In the genomic region with DNA sequence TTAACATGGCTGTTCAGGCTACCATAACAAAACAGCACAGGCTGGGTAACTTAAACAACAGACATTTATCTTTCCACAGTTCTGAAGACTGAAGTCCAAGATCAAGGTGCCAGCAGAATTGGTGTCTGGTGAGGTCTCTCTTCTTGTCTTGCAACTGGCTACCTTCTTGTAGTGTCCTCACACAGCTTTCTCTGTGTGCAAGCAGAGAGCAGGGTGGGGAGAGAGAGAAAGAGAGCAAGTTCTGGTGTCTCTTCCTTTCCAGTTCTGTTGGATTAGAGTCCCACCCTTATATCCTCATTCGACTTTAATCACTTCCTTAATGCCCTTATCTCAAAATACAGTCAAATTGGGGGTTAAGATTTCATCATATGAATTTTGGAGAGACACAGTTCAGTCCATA, we compare ENCODE assay signal across 1 cellular context.
TF ChIP-seq lines count a peak whose summit lies in the region.

No MANE protein-coding gene starts in this region.

TF ChIP-seq in HepG2, 621 proteins besides CTCF, POLR2A, EP300 and RAD21 (continued from another document):
- TF ChIP-seq, protein P1, sequence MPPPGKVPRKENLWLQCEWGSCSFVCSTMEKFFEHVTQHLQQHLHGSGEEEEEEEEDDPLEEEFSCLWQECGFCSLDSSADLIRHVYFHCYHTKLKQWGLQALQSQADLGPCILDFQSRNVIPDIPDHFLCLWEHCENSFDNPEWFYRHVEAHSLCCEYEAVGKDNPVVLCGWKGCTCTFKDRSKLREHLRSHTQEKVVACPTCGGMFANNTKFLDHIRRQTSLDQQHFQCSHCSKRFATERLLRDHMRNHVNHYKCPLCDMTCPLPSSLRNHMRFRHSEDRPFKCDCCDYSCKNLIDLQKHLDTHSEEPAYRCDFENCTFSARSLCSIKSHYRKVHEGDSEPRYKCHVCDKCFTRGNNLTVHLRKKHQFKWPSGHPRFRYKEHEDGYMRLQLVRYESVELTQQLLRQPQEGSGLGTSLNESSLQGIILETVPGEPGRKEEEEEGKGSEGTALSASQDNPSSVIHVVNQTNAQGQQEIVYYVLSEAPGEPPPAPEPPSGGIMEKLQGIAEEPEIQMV (CRISPR knock-in tag; IDR thresholded peaks at IDR 0.05; ENCODE audit: low read depth) = no peak
- TF ChIP-seq ZBTB20 (CRISPR knock-in tag; IDR thresholded peaks at IDR 0.05; ENCODE audit: borderline replicate concordance, low read depth) = no peak
- no peak for TF ChIP-seq FOSL2 (CRISPR knock-in tag; IDR thresholded peaks at IDR 0.05)
- no peak for TF ChIP-seq ZNF883 (CRISPR knock-in tag; IDR thresholded peaks at IDR 0.05; ENCODE audit: not compliant biosample characterization)
- TF ChIP-seq HNRNPK (IDR thresholded peaks at IDR 0.05; ENCODE audit: low read depth, low read length, poor library complexity, severe bottlenecking) = no peak
- TF ChIP-seq PCBP2 (optimal IDR thresholded peaks at IDR 0.05; ENCODE audit: low read depth, low read length, poor library complexity, severe bottlenecking) = no peak
- no peak for TF ChIP-seq RORA (CRISPR knock-in tag; IDR thresholded peaks at IDR 0.05)
- TF ChIP-seq ZNF3 (CRISPR knock-in tag; IDR thresholded peaks at IDR 0.05) = no peak
TF ChIP-seq in HepG2: peak in this region for 0.
